1 cellular context compared by ENCODE assay signal in genomic region chr20:10634190-10634589, GRCh38.
TF ChIP-seq lines count a peak whose summit lies in the region.

No MANE protein-coding gene starts in this region.

TF ChIP-seq in A549, 52 proteins besides CTCF, POLR2A, EP300 and RAD21 (continued from another document):
- no peak for TF ChIP-seq BCL3 (IDR thresholded peaks at IDR 0.05)
